Comparison of ENCODE assay signal across 9 cellular contexts in the genomic region with DNA sequence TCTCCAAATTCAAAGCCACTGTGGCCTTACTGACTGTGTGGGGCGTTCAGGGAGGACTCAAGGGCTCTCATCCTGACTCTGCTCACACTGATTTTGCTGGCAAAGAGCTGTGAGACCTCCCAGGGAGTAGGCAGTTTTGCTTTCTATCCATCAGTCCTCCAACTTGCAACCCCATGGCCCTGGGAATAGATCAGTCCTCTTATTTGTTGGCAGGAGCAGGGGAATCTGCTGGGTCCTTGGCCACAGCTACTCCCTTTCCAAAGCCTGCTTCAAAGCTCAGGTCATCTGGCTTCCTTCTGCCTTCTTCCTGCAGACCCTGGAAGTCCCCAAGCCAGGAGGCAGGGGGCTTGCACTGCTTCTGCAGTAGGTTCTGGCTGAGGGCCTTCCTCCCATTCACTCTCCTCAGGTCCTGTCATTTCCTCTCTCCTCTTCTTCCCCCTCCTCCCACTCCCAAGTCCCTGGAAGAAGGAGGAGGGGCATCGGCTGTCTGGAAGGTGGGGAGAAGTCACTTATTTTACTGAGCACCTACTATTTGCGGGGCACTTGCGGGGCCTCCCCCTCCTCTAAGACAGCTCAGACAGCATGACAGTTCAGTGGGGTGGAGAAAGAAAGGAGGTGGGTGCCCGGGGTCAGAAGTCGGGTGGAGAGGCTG. TPM values are rescaled to one million over a fixed set of nuclear protein-coding genes. Genes with fewer than 3 reads are reported as not detected.
A peak's percentile ranks its signal among the peaks of the same experiment; 100 is the strongest.
DNase-seq lines count a peak whose midpoint lies in the region; ATAC-seq lines count a peak whose summit lies in the region.
"Had no signal": no experiment of that assay in that cellular context is flagged by ENCODE, and none has a peak within 500 bp of the region (broad histone marks: within the 10 kb centered on the region; RNA-seq: fewer than 3 reads in every experiment).

No MANE protein-coding gene starts in this region.

- H3K27me3 Mint-ChIP-seq in activated CD4-positive, alpha-beta T cell treated with anti-CD3 and anti-CD28 coated beads, Interleukin-2, amount 10 ng/mL, durations not matched to agents 24 days and 14 days: peaks cover 63% of the 10 kb centered on the region
- H3K27me3 Mint-ChIP-seq in activated naive CD8-positive, alpha-beta T cell treated with anti-CD3 and anti-CD28 coated beads for 36 hours: peaks cover 62% of the 10 kb centered on the region

- H3K27ac ChIP-seq in subcutaneous abdominal adipose tissue (ENCODE audit: low read depth, low read length): peak overlapping the region; percentile 84

- peaks cover 17% of the 10 kb centered on the region for H3K4me1 Mint-ChIP-seq in activated CD4-positive, alpha-beta T cell treated with anti-CD3 and anti-CD28 coated beads, Interleukin-2, amount 10 ng/mL, durations not matched to agents 24 days and 14 days
- peaks cover 13% of the 10 kb centered on the region for H3K4me1 Mint-ChIP-seq in activated naive CD8-positive, alpha-beta T cell treated with anti-CD3 and anti-CD28 coated beads for 36 hours

- H3K27me3 ChIP-seq in subcutaneous abdominal adipose tissue (ENCODE audit: control insufficient read depth in 5 of 5, insufficient read depth in 4 of 5, low read length in 5 of 5): peaks cover 0 to 23% (median 12%) of the 10 kb centered on the region in 5 donors

- H3K36me3 ChIP-seq in subcutaneous abdominal adipose tissue (ENCODE audit: control insufficient read depth in 5 of 5, insufficient read depth in 5 of 5, low read length in 5 of 5): no peaks in the 10 kb centered on the region

- peaks cover 6 to 72% (median 34%) of the 10 kb centered on the region in 5 donors for H3K4me1 ChIP-seq in subcutaneous abdominal adipose tissue (ENCODE audit: control insufficient read depth in 5 of 5, insufficient read depth in 5 of 5, low read length in 5 of 5)

- peak overlapping the region in 4 of 5 donors; percentile 63 to 86 (median 80) for H3K4me3 ChIP-seq in subcutaneous abdominal adipose tissue (ENCODE audit: low read depth in 1 of 5, low read length in 5 of 5)

- H3K36me3 Mint-ChIP-seq in activated CD4-positive, alpha-beta T cell treated with anti-CD3 and anti-CD28 coated beads, Interleukin-2, amount 10 ng/mL, durations not matched to agents 24 days and 14 days (ENCODE audit: low read depth): no peaks in the 10 kb centered on the region
- H3K36me3 Mint-ChIP-seq in activated naive CD8-positive, alpha-beta T cell treated with anti-CD3 and anti-CD28 coated beads for 36 hours: no peaks in the 10 kb centered on the region

- H3K27ac Mint-ChIP-seq in activated CD4-positive, alpha-beta T cell treated with anti-CD3 and anti-CD28 coated beads, Interleukin-2, amount 10 ng/mL, durations not matched to agents 24 days and 14 days: no peak overlapping the region
- no peak overlapping the region for H3K27ac Mint-ChIP-seq in activated naive CD8-positive, alpha-beta T cell treated with anti-CD3 and anti-CD28 coated beads for 36 hours

- peak overlapping the region in 2 of 5 donors; percentile 32 to 54 for H3K9ac ChIP-seq in subcutaneous abdominal adipose tissue (ENCODE audit: low read length in 5 of 5)

- no peak for ATAC-seq in HG02840 (IDR thresholded peaks at IDR 0.05; ENCODE audit: low FRiP score, unreplicated experiment)

- H3K9me3 ChIP-seq in subcutaneous abdominal adipose tissue (ENCODE audit: control insufficient read depth in 5 of 5, low read length in 5 of 5): no peaks in the 10 kb centered on the region

- peak overlapping the region; percentile 69 for H3K4me3 Mint-ChIP-seq in activated CD4-positive, alpha-beta T cell treated with anti-CD3 and anti-CD28 coated beads, Interleukin-2, amount 10 ng/mL, durations not matched to agents 24 days and 14 days
- peak overlapping the region; percentile 68 for H3K4me3 Mint-ChIP-seq in activated naive CD8-positive, alpha-beta T cell treated with anti-CD3 and anti-CD28 coated beads for 36 hours

- H3K9me3 Mint-ChIP-seq in activated CD4-positive, alpha-beta T cell treated with anti-CD3 and anti-CD28 coated beads, Interleukin-2, amount 10 ng/mL, durations not matched to agents 24 days and 14 days: no peaks in the 10 kb centered on the region
- no peaks in the 10 kb centered on the region for H3K9me3 Mint-ChIP-seq in activated naive CD8-positive, alpha-beta T cell treated with anti-CD3 and anti-CD28 coated beads for 36 hours

- intact Hi-C loops in activated CD4-positive, alpha-beta T cell treated with anti-CD3 and anti-CD28 coated beads, Interleukin-2, amount 10 ng/mL, durations not matched to agents 24 days and 14 days (cut with micrococcal nuclease): no loop called here

- DNase-seq in activated CD4-positive, alpha-beta T cell treated with anti-CD3 and anti-CD28 coated beads, Interleukin-2, amount 10 ng/mL, durations not matched to agents 24 days and 14 days: no peak
- DNase-seq in activated CD4-positive, alpha-beta T cell treated with anti-CD3 and anti-CD28 coated beads, Interleukin-2, amount 50 U/mL, for 4 hours: no peak
- DNase-seq in activated naive CD8-positive, alpha-beta T cell treated with anti-CD3 and anti-CD28 coated beads for 36 hours: no peak
- DNase-seq in islet precursor cell (peak; percentile 81), NCI-H748 (lab: John Stamatoyannopoulos, UW; ENCODE audit: unreplicated experiment) (no peak), midbrain (lab: John Stamatoyannopoulos, UW) (no peak)
- DNase-seq: DND-41 had no signal

RNA-seq across cellular contexts. Expression of a gene that starts 0.8 kb away (rescaled TPM):
- total RNA-seq in activated CD4-positive, alpha-beta T cell treated with anti-CD3 and anti-CD28 coated beads, Interleukin-2, amount 10 ng/mL, durations not matched to agents 24 days and 14 days: 0.40 and 1.1 TPM in 2 replicates
- 1 to 10 TPM; 1.3 TPM for total RNA-seq in activated naive CD8-positive, alpha-beta T cell treated with anti-CD3 and anti-CD28 coated beads for 36 hours

RNA-seq across cellular contexts. Expression of a gene that starts 31.2 kb away (rescaled TPM):
- 59.0 and 60.6 TPM in 2 replicates for total RNA-seq in activated CD4-positive, alpha-beta T cell treated with anti-CD3 and anti-CD28 coated beads, Interleukin-2, amount 10 ng/mL, durations not matched to agents 24 days and 14 days
- total RNA-seq in activated naive CD8-positive, alpha-beta T cell treated with anti-CD3 and anti-CD28 coated beads for 36 hours: 10 to 100 TPM; 57.0 to 59.1 TPM
